8 cellular contexts compared by ENCODE assay signal in genomic region chr5:75510836-75511434, GRCh38. TPM values are rescaled to one million over a fixed set of nuclear protein-coding genes. Genes with fewer than 3 reads are reported as not detected.
DNase-seq lines count a peak whose midpoint lies in the region; ATAC-seq and TF ChIP-seq lines count a peak whose summit lies in the region.

No MANE protein-coding gene starts in this region.

- TF ChIP-seq CTCF in AG04449 (IDR thresholded peaks at IDR 0.05; ENCODE audit: insufficient read depth, low read length, missing control alignments) (no peak), cardiac fibroblast (IDR thresholded peaks at IDR 0.05; ENCODE audit: low read depth, low read length) (no peak), kidney epithelial cell (IDR thresholded peaks at IDR 0.05; ENCODE audit: insufficient read depth, low read length, poor library complexity, severe bottlenecking) (no peak)

- no peaks in the 10 kb centered on the region for H3K27me3 ChIP-seq in kidney epithelial cell (ENCODE audit: control insufficient read depth, insufficient read depth, low read length)

- in situ Hi-C loops in G401 (cut with HindIII; ENCODE audit: low sequenced_read_pairs): no loop called here

- H3K36me3 ChIP-seq in kidney epithelial cell (ENCODE audit: control insufficient read depth, insufficient read depth, low read length): no peaks in the 10 kb centered on the region

- CTCF ChIA-PET in AG04449 (lab: Yijun Ruan, JAX): interaction anchor here (1.6 kb wide), 1 partner anchor 170 kb away, joined by 3 read pairs; no protein-coding TSS in a partner anchor

- H3K4me3 ChIP-seq in AG04449 (ENCODE audit: low read depth, low read length) (peak overlapping the region; percentile 82), cardiac fibroblast (replicated peaks in 1 of 2; ENCODE audit: low read depth in 2 of 2, low read length in 2 of 2) (peak overlapping the region; percentile 86 to 95), kidney epithelial cell (ENCODE audit: low read depth, low read length) (peak overlapping the region; percentile 96)

- POLR2A ChIA-PET in AG04449 (lab: Yijun Ruan, JAX): no interaction called here

- ATAC-seq in GM19043 (IDR thresholded peaks at IDR 0.05; ENCODE audit: low read depth, unreplicated experiment): peak; percentile 26
- peak; percentile 26 for ATAC-seq in HG03342 (IDR thresholded peaks at IDR 0.05; ENCODE audit: unreplicated experiment)

- no peak for DNase-seq in AG04449 (ENCODE audit: low read depth, low spot score)
- peak; percentile 2 to 48 (median 32) for DNase-seq in T-helper 2 cell
- DNase-seq in cardiac fibroblast (ENCODE audit: low read depth in 2 of 2): peak in 1 of 2 donors; percentile 46
- DNase-seq in kidney epithelial cell (ENCODE audit: low read depth): no peak
- DNase-seq in stimulated activated CD4-positive, alpha-beta T cell treated with anti-CD3 and anti-CD28 coated beads, Interleukin-15, amount 100 ng/mL, for 48 hours (ENCODE audit: low read depth in 2 of 2): peak; percentile 9 to 12
- no peak for DNase-seq in G401 (ENCODE audit: low spot score)

RNA-seq across cellular contexts. Expression of gene CERT1, which starts 0.5 kb away (rescaled TPM):
- 17.3 and 20.3 TPM in 2 replicates for total RNA-seq in kidney epithelial cell
- total RNA-seq in G401 (2014; rRNA removed; shearing (Covaris generic)): 49.4 and 52.5 TPM in 2 replicates

RNA-seq across cellular contexts. Expression of gene POLK, which starts 0.8 kb away (rescaled TPM):
- 16.2 and 18.6 TPM in 2 replicates for total RNA-seq in kidney epithelial cell
- 14.4 and 14.5 TPM in 2 replicates for total RNA-seq in G401 (2014; rRNA removed; shearing (Covaris generic))

Comparison
In these comparisons a context has a peak if more than half of its experiments do, and no peak if none do; other contexts are left out.
1. DNase-seq: peak in T-helper 2 cell (5 of 5) and stimulated activated CD4-positive, alpha-beta T cell treated with anti-CD3 and anti-CD28 coated beads, Interleukin-15, amount 100 ng/mL, for 48 hours (2 of 2); none in AG04449 (single experiment), kidney epithelial cell (single experiment) and G401 (single experiment).
2. Peak in every context shown above with its lines, with median percentiles within 50 percentile points of each other: H3K4me3 ChIP-seq.